Comparison of ENCODE assay signal across 1 cellular context in genomic region chr2:60260646-60261296, GRCh38.
TF ChIP-seq lines count a peak whose summit lies in the region.

No MANE protein-coding gene starts in this region.

TF ChIP-seq in H1, 55 proteins besides CTCF, POLR2A, EP300 and RAD21 (continued from another document):
- TF ChIP-seq CHD7 (IDR thresholded peaks at IDR 0.05; ENCODE audit: insufficient replicate concordance, low read length) = no peak
- no peak for TF ChIP-seq ASH2L (IDR thresholded peaks at IDR 0.05; ENCODE audit: low read length)
- TF ChIP-seq GTF2F1 (IDR thresholded peaks at IDR 0.05; ENCODE audit: borderline replicate concordance, low read depth, low read length) = no peak
- TF ChIP-seq SIRT6 (IDR thresholded peaks at IDR 0.05; ENCODE audit: low read length) = no peak
- no peak for TF ChIP-seq RFX5 (IDR thresholded peaks at IDR 0.05; ENCODE audit: borderline replicate concordance, low read depth, low read length)
- TF ChIP-seq SRF (IDR thresholded peaks at IDR 0.05; ENCODE audit: low read depth, low read length) = no peak
- no peak for TF ChIP-seq BCL11A (IDR thresholded peaks at IDR 0.05; ENCODE audit: low read depth in 2 of 2, low read length in 2 of 2)
- no peak for TF ChIP-seq ATF2 (IDR thresholded peaks at IDR 0.05; ENCODE audit: low read length)
- TF ChIP-seq CBX5 (IDR thresholded peaks at IDR 0.05; ENCODE audit: low read depth, low read length) = no peak
- no peak for TF ChIP-seq FOSL1 (IDR thresholded peaks at IDR 0.05; ENCODE audit: insufficient read depth, low read depth, low read length)
- no peak for TF ChIP-seq HDAC2 (IDR thresholded peaks at IDR 0.05; ENCODE audit: borderline replicate concordance in 1 of 2, low read depth in 2 of 2, low read length in 2 of 2)
- TF ChIP-seq HDAC6 (IDR thresholded peaks at IDR 0.05; ENCODE audit: low read depth, low read length) = no peak
